In the genomic region with DNA sequence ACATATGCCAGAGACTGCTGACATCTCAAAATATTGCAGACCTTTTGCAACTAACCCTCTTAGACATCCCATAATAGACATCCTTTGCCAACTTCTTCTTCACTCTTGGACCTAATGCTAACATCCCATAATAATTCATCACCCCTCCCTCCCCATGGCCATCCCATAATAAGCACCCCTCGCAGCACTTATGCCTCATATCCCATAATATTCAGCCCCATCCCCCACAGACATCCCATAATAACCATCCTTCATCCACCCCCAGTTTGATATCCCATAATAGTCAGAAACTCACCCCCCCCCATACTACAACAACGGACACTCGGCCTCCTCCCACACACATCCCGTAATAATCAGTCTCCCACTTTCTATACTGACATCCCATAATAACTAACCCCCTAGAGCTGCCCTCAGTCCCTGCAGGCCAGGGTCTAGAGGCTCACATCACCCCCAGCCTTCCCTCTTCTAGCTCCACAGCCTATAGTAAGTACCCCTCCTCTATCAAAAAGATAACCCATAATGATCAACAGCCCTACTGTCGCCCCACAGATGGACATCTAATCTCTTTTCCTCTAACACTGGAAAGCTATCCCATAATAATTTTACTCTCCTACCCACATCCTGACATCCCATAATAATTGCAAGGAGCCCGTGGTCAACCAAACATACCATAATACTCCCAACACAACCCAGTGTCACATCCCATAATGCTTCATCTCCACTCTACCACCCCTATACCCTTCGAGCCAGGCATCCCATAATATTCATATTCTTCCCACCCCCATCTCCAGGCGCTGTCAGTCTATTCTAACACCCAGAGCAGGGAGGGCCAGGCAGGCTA, we compare ENCODE assay signal across 8 cellular contexts. TPM values are rescaled to one million over a fixed set of nuclear protein-coding genes. Genes with fewer than 3 reads are reported as not detected.
DNase-seq lines count a peak whose midpoint lies in the region; ATAC-seq, FAIRE-seq and TF ChIP-seq lines count a peak whose summit lies in the region.

No MANE protein-coding gene starts in this region.

- H3K4ac ChIP-seq in mesendoderm (ENCODE audit: low read depth, low read length), result no peak overlapping the region

- 100% methylated on average over 1 of the region's 8 CpGs for WGBS in mesendoderm (ENCODE audit: extremely low coverage, insufficient coverage, low lambda C conversion rate)

- H3K56ac ChIP-seq in mesendoderm (ENCODE audit: low read length), result no peak overlapping the region

- no peak for TF ChIP-seq CTCF in choroid plexus epithelial cell (conservative IDR thresholded peaks at IDR 0.05; ENCODE audit: low read depth, low read length)

- H3K79me2 ChIP-seq in mesendoderm (ENCODE audit: control insufficient read depth, insufficient read depth, low read length), result peaks cover 32% of the 10 kb centered on the region

- no peaks in the 10 kb centered on the region for H3K36me3 ChIP-seq in mesendoderm (ENCODE audit: control insufficient read depth, insufficient read depth, low read length)

- H2BK120ac ChIP-seq in mesendoderm (ENCODE audit: low read depth, low read length), result no peak overlapping the region

- no peak overlapping the region for H3K4me2 ChIP-seq in mesendoderm (ENCODE audit: low read length)

- H2BK5ac ChIP-seq in mesendoderm (ENCODE audit: low read length), result no peak overlapping the region

- H3K27ac ChIP-seq in mesendoderm (ENCODE audit: low read depth, low read length), result no peak overlapping the region

- FAIRE-seq in TTC549 (lab: Jason Lieb, UNC), result peak; percentile 77

- peaks cover 18% of the 10 kb centered on the region for H3K4me1 ChIP-seq in mesendoderm (ENCODE audit: control insufficient read depth, low read depth, low read length)

- no peak overlapping the region for H2AK5ac ChIP-seq in mesendoderm (ENCODE audit: low read length)

- H3K79me1 ChIP-seq in mesendoderm (ENCODE audit: low read length), result peaks cover 10% of the 10 kb centered on the region

- H4K8ac ChIP-seq in mesendoderm (ENCODE audit: low read depth, low read length), result no peak overlapping the region

- DNase-seq in DMS79 (lab: John Stamatoyannopoulos, UW) (peak; percentile 40), NCI-H2196 treated with DMSO at 0.1 percent for 48 hours (lab: John Stamatoyannopoulos, UW; ENCODE audit: unreplicated experiment) (peak; percentile 82), choroid plexus epithelial cell (ENCODE audit: low read depth) (peak; percentile 49), mesendoderm (peak; percentile 70), superior temporal gyrus (ENCODE audit: extremely low spot score) (peak; percentile 86)

- H4K5ac ChIP-seq in mesendoderm (ENCODE audit: low read length), result no peak overlapping the region

- H3K4me3 ChIP-seq in choroid plexus epithelial cell (ENCODE audit: low read depth, low read length), result no peak overlapping the region
- no peak overlapping the region for H3K4me3 ChIP-seq in mesendoderm (ENCODE audit: low read length)

- H3K18ac ChIP-seq in mesendoderm (ENCODE audit: low read length), result no peak overlapping the region

- H3K9ac ChIP-seq in mesendoderm (ENCODE audit: low read length), result no peak overlapping the region

- no peaks in the 10 kb centered on the region for H3K27me3 ChIP-seq in mesendoderm (ENCODE audit: insufficient read depth, low read length, poor library complexity)

- no peak overlapping the region for H3K23ac ChIP-seq in mesendoderm (ENCODE audit: low read length)

- peak; percentile 37 for ATAC-seq in HG02938 (IDR thresholded peaks at IDR 0.05; ENCODE audit: unreplicated experiment)
- no peak for ATAC-seq in HG02973 (IDR thresholded peaks at IDR 0.05; ENCODE audit: unreplicated experiment)

- no peak overlapping the region for H2BK15ac ChIP-seq in mesendoderm (replicated peaks; ENCODE audit: low read depth)

RNA-seq across cellular contexts. Expression of gene CHD4, which starts 0.8 kb away (rescaled TPM):
- polyA plus RNA-seq in mesendoderm (2013, experiment 1 of 2), result 145 TPM
- 139 TPM for polyA plus RNA-seq in mesendoderm (2013, experiment 2 of 2)

RNA-seq across cellular contexts. Expression of gene LPAR5, which starts 27.8 kb away (rescaled TPM):
- 0.37 TPM for polyA plus RNA-seq in mesendoderm (2013, experiment 1 of 2)
- polyA plus RNA-seq in mesendoderm (2013, experiment 2 of 2), result 0.28 TPM

RNA-seq across cellular contexts. Expression of gene ACRBP, which starts 39.3 kb away (rescaled TPM):
- 0.38 TPM for polyA plus RNA-seq in mesendoderm (2013, experiment 1 of 2)
- 0.55 TPM for polyA plus RNA-seq in mesendoderm (2013, experiment 2 of 2)

RNA-seq across cellular contexts. Expression of gene NOP2, which starts 39.9 kb away (rescaled TPM):
- 68.0 TPM for polyA plus RNA-seq in mesendoderm (2013, experiment 1 of 2)
- polyA plus RNA-seq in mesendoderm (2013, experiment 2 of 2), result 67.6 TPM

RNA-seq across cellular contexts. Expression of gene IFFO1, which starts 52.1 kb away (rescaled TPM):
- 4.3 TPM for polyA plus RNA-seq in mesendoderm (2013, experiment 1 of 2)
- polyA plus RNA-seq in mesendoderm (2013, experiment 2 of 2), result 4.1 TPM
